In the genomic region with DNA sequence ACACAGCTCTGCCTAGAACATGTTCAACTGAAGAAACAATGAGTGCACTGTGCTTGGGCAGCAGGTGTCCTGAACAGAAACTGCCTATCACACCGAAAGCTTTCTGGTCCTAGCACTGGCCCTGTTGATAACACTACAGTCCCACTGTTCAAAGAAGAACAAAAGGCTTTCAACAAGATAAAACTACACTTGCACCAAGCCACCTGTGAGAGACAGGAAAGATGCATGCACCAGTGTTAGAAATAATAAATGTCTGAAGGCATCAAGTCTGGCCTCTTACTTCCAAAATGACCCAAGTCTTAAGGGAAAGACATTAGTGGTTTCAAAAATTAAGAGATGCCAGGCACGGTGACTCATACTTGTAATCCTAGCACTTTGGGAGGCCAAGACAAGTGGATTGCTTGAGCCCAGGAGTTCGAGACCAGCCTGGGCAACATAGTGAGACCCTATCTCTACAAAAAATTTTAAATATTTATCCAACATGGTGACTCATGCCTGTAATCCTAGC, we compare ENCODE assay signal across 12 cellular contexts.
DNase-seq lines count a peak whose midpoint lies in the region; ATAC-seq and TF ChIP-seq lines count a peak whose summit lies in the region.
"Had no signal": no experiment of that assay in that cellular context is flagged by ENCODE, and none has a peak within 500 bp of the region (broad histone marks: within the 10 kb centered on the region; RNA-seq: fewer than 3 reads in every experiment).

No MANE protein-coding gene starts in this region.

- no peaks in the 10 kb centered on the region for H3K4me1 Mint-ChIP-seq in CD4-positive, alpha-beta memory T cell

- H3K36me3 ChIP-seq in HCT116 (ENCODE audit: control insufficient read depth in 1 of 2, insufficient read depth in 2 of 2, low read length in 2 of 2) (peaks cover 0 to 9% of the 10 kb centered on the region in 2 experiments; a peak in 1 of 4 replicates), smooth muscle cell (ENCODE audit: low read depth) (no peaks in the 10 kb centered on the region)
- no peaks in the 10 kb centered on the region for H3K36me3 ChIP-seq in CD4-positive, alpha-beta memory T cell (ENCODE audit: insufficient read depth, low read length)

- no peak overlapping the region for H3K27ac Mint-ChIP-seq in CD4-positive, alpha-beta memory T cell

- H3K4me3 ChIP-seq in HCT116 (replicated peaks in 1 of 2; ENCODE audit: low read depth in 1 of 2, low read length in 2 of 2) (0 out of 4 replicates have a peak overlapping the region, but pooled peaks of 1 of the 2 experiments have one; percentile 18), smooth muscle cell (no peak overlapping the region)
- H3K4me3 ChIP-seq in CD4-positive, alpha-beta memory T cell (ENCODE audit: low read length in 2 of 2), result no peak overlapping the region
- H3K4me3 ChIP-seq: SK-N-MC had no signal

- H3K27ac ChIP-seq in HCT116 (ENCODE audit: low read depth, low read length), result peak overlapping the region; percentile 87
- H3K27ac ChIP-seq in smooth muscle cell (ENCODE audit: low read depth), result peak overlapping the region; percentile 97
- H3K27ac ChIP-seq in CD4-positive, alpha-beta memory T cell (ENCODE audit: low read depth, low read length), result no peak overlapping the region
- H3K27ac ChIP-seq: SK-N-MC had no signal

- POLR2A ChIA-PET in HCT116 (lab: Charles Lee), result no interaction called here
- POLR2A ChIA-PET in CD4-positive, alpha-beta memory T cell (lab: Charles Lee; ENCODE audit: partially characterized antibody), result no interaction called here

- H3K79me2 ChIP-seq in HCT116 (ENCODE audit: insufficient read depth, low read length), result peaks cover 97% of the 10 kb centered on the region
- peaks cover 37% of the 10 kb centered on the region for H3K79me2 ChIP-seq in smooth muscle cell (ENCODE audit: low read depth)

- no peak for DNase-seq in HCT116 (ENCODE audit: low read depth, low spot score)
- DNase-seq in RPMI8226, result peak; percentile 86
- DNase-seq in glomerular visceral epithelial cell (ENCODE audit: extremely low spot score), result peak; percentile 53
- DNase-seq in smooth muscle cell (lab: John Stamatoyannopoulos, UW; ENCODE audit: unreplicated experiment), result no peak
- no peak for DNase-seq in CD4-positive, alpha-beta memory T cell
- DNase-seq: GF-D8, KG1 had no signal

- intact Hi-C loops in HCT116 (cut with micrococcal nuclease), result no loop called here
- intact Hi-C loops in CD4-positive, alpha-beta memory T cell (cut with micrococcal nuclease), result no loop called here

- H2AFZ ChIP-seq in HCT116 (ENCODE audit: low read depth, low read length, poor library complexity, severe bottlenecking) (no peak overlapping the region), smooth muscle cell (ENCODE audit: low read depth) (no peak overlapping the region)

- H3K27me3 ChIP-seq in HCT116 (ENCODE audit: insufficient read depth, low read length) (no peaks in the 10 kb centered on the region), smooth muscle cell (ENCODE audit: low read depth) (no peaks in the 10 kb centered on the region)
- no peaks in the 10 kb centered on the region for H3K27me3 ChIP-seq in CD4-positive, alpha-beta memory T cell (ENCODE audit: insufficient read depth, low read length)

- CTCF ChIA-PET in HCT116 (lab: Charles Lee), result interaction anchor here (0.8 kb wide), 1 partner anchor 237 kb away, joined by 3 read pairs; no protein-coding TSS in a partner anchor
- CTCF ChIA-PET in CD4-positive, alpha-beta memory T cell (lab: Charles Lee; ENCODE audit: partially characterized antibody), result interaction anchor here (0.7 kb wide), 1 partner anchor 95 kb away, joined by 3 read pairs; no protein-coding TSS in a partner anchor

- 29% methylated on average over 3 of the region's 3 CpGs for WGBS in smooth muscle cell (ENCODE audit: low lambda C conversion rate)

- H3K9ac ChIP-seq in HCT116 (ENCODE audit: low read length), result peak overlapping the region; percentile 43
- peak overlapping the region; percentile 77 for H3K9ac ChIP-seq in smooth muscle cell (ENCODE audit: low read depth)

- H3K27me3 Mint-ChIP-seq in CD4-positive, alpha-beta memory T cell, result no peaks in the 10 kb centered on the region

- H3F3A ChIP-seq in smooth muscle cell (ENCODE audit: low read depth), result peaks cover 30% of the 10 kb centered on the region

- TF ChIP-seq POLR2A in HCT116 (IDR thresholded peaks at IDR 0.05; ENCODE audit: borderline replicate concordance, extremely low read depth, insufficient read depth, insufficient read length), result no peak

- H3K4me3 Mint-ChIP-seq in CD4-positive, alpha-beta memory T cell, result no peak overlapping the region

- H4K20me1 ChIP-seq in HCT116 (ENCODE audit: insufficient read depth) (no peaks in the 10 kb centered on the region), smooth muscle cell (ENCODE audit: low read depth) (no peaks in the 10 kb centered on the region)

- no peaks in the 10 kb centered on the region for H3K36me3 Mint-ChIP-seq in CD4-positive, alpha-beta memory T cell

- no peaks in the 10 kb centered on the region for H3K9me2 ChIP-seq in HCT116 (ENCODE audit: insufficient read depth)

- H3K4me1 ChIP-seq in HCT116 (ENCODE audit: control insufficient read depth in 1 of 2, insufficient read depth in 2 of 2, low read length in 2 of 2), result peaks cover 76 to 89% of the 10 kb centered on the region in 2 experiments
- peaks cover 47% of the 10 kb centered on the region for H3K4me1 ChIP-seq in smooth muscle cell (ENCODE audit: low read depth)
- H3K4me1 ChIP-seq in CD4-positive, alpha-beta memory T cell (ENCODE audit: insufficient read depth, low read length), result no peaks in the 10 kb centered on the region

- H3K9me3 ChIP-seq in HCT116 (ENCODE audit: control insufficient read depth in 1 of 2, insufficient read depth in 1 of 2, low read depth in 1 of 2, low read length in 2 of 2) (no peaks in the 10 kb centered on the region), smooth muscle cell (replicated peaks; ENCODE audit: low read depth) (no peaks in the 10 kb centered on the region)
- no peaks in the 10 kb centered on the region for H3K9me3 ChIP-seq in CD4-positive, alpha-beta memory T cell (ENCODE audit: control insufficient read depth in 1 of 2, low read length in 2 of 2)

- TF ChIP-seq CTCF in HCT116 (IDR thresholded peaks at IDR 0.05 in 2 of 3, conservative IDR thresholded peaks at IDR 0.05 in 1 of 3; ENCODE audit: borderline replicate concordance in 1 of 3, insufficient read depth in 1 of 3, low read depth in 2 of 3, low read length in 2 of 3) (no peak), smooth muscle cell (IDR thresholded peaks at IDR 0.05; ENCODE audit: borderline replicate concordance, insufficient read depth, poor library complexity, severe bottlenecking) (no peak)

- ATAC-seq in HCT116 (peak; percentile 75), HG03135 (IDR thresholded peaks at IDR 0.05; ENCODE audit: unreplicated experiment) (no peak), HG03196 (IDR thresholded peaks at IDR 0.05; ENCODE audit: unreplicated experiment) (no peak), HG03565 (IDR thresholded peaks at IDR 0.05; ENCODE audit: unreplicated experiment) (no peak)
- ATAC-seq: sciatic nerve had no signal

- RAD21 ChIA-PET in HCT116 (lab: Charles Lee; ENCODE audit: low non-redundant PET in 1 of 2, low total read pairs in 2 of 2, uncharacterized antibody in 2 of 2, unreplicated experiment in 2 of 2), result interaction anchor here in 1 of 2 experiments (0.8 kb wide), 1 partner anchor 69 kb away, joined by 4 read pairs; the partner anchor contains the start of gene APBB2

- TF ChIP-seq RAD21 in HCT116 (IDR thresholded peaks at IDR 0.05; ENCODE audit: low read depth), result no peak

- BruUV-seq in HCT116 (replicated peaks; lab: Mats Ljungman, UMichigan), result no TSS peak

- H3K4me2 ChIP-seq in HCT116 (ENCODE audit: low read length) (peak overlapping the region; percentile 57), smooth muscle cell (peak overlapping the region; percentile 65)

- no peaks in the 10 kb centered on the region for H3K9me3 Mint-ChIP-seq in CD4-positive, alpha-beta memory T cell

TF ChIP-seq in HCT116, 20 proteins besides CTCF, POLR2A, EP300 and RAD21:
- peak; percentile 42 for TF ChIP-seq FOSL1 (IDR thresholded peaks at IDR 0.05; ENCODE audit: low read depth)
- TF ChIP-seq SP1 (IDR thresholded peaks at IDR 0.05; ENCODE audit: low read depth), result no peak
- 0 out of 2 replicates have a peak, but pooled peaks have one; percentile 19 for TF ChIP-seq JUND (IDR thresholded peaks at IDR 0.05)

Comparison
In these comparisons a context has a peak if more than half of its experiments do, and no peak if none do; other contexts are left out.
1. DNase-seq: peak in RPMI8226 (single experiment) and glomerular visceral epithelial cell (single experiment); none in HCT116 (single experiment), smooth muscle cell (single experiment) and CD4-positive, alpha-beta memory T cell (0 of 5).